26 cellular contexts compared by ENCODE assay signal in the genomic region with DNA sequence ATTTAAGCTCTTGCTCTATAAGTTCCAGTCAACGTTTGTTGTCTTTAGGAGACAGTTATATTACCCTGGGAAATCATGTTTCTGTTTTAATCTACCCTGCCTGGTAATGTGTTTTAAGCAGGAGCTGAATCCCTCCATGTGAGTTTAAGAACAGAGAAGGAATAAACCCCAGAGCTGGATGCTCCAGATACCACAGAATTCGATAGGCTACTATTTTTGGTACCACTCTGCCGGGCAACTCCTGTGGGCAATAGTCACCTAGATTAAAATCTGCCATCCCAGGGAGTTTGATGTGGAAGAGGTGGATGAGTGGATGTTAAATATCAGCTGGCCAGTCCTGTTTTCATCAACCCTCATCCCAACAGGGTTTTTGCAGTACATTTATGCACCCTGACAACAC. TPM values are rescaled to one million over a fixed set of nuclear protein-coding genes. Genes with fewer than 3 reads are reported as not detected.
A peak's percentile ranks its signal among the peaks of the same experiment; 100 is the strongest.
DNase-seq lines count a peak whose midpoint lies in the region; ATAC-seq and TF ChIP-seq lines count a peak whose summit lies in the region.
"Had no signal": no experiment of that assay in that cellular context is flagged by ENCODE, and none has a peak within 500 bp of the region (broad histone marks: within the 10 kb centered on the region; RNA-seq: fewer than 3 reads in every experiment).

No MANE protein-coding gene starts in this region.

- no peak overlapping the region for H3K4me3 Mint-ChIP-seq in chondrocyte (ENCODE audit: unreplicated experiment)
- H3K4me3 Mint-ChIP-seq in CD8-positive, alpha-beta memory T cell, result no peak overlapping the region
- H3K4me3 Mint-ChIP-seq: activated CD8-positive, alpha-beta memory T cell treated with anti-CD3 and anti-CD28 coated beads, Interleukin-2, amount 10 ng/mL, durations not matched to agents 7 days and 5 days; type B pancreatic cell had no signal

- H3K36me3 Mint-ChIP-seq in chondrocyte (ENCODE audit: low read depth), result no peaks in the 10 kb centered on the region
- H3K36me3 Mint-ChIP-seq in activated naive CD4-positive, alpha-beta T cell treated with anti-CD3 and anti-CD28 coated beads, Interleukin-2, amount 50 U/mL, for 72 hours, result peaks cover 5% of the 10 kb centered on the region in 2 donors
- H3K36me3 Mint-ChIP-seq in CD8-positive, alpha-beta memory T cell, result peaks cover 0 to 3% (median 3%) of the 10 kb centered on the region in 3 donors
- H3K36me3 Mint-ChIP-seq: activated CD8-positive, alpha-beta memory T cell treated with anti-CD3 and anti-CD28 coated beads, Interleukin-2, amount 10 ng/mL, durations not matched to agents 7 days and 5 days; type B pancreatic cell had no signal

- no peak for ATAC-seq in HG02840 (IDR thresholded peaks at IDR 0.05; ENCODE audit: low FRiP score, unreplicated experiment)
- ATAC-seq in activated naive CD4-positive, alpha-beta T cell treated with anti-CD3 and anti-CD28 coated beads, Interleukin-2, amount 50 U/mL, for 72 hours, result no peak
- ATAC-seq: activated CD4-positive, CD25-positive, alpha-beta regulatory T cell treated with anti-CD3 and anti-CD28 coated beads, Interleukin-2, amount 50 U/mL, for 24 hours; activated CD8-positive, alpha-beta memory T cell treated with anti-CD3 and anti-CD28 coated beads, Interleukin-2, amount 10 ng/mL, durations not matched to agents 7 days and 5 days; left colon; sciatic nerve had no signal

- peak overlapping the region; percentile 83 for H3K27ac Mint-ChIP-seq in chondrocyte (ENCODE audit: unreplicated experiment)
- no peak overlapping the region for H3K27ac Mint-ChIP-seq in activated naive CD4-positive, alpha-beta T cell treated with anti-CD3 and anti-CD28 coated beads, Interleukin-2, amount 50 U/mL, for 72 hours
- no peak overlapping the region for H3K27ac Mint-ChIP-seq in CD8-positive, alpha-beta memory T cell
- H3K27ac Mint-ChIP-seq: activated CD8-positive, alpha-beta memory T cell treated with anti-CD3 and anti-CD28 coated beads, Interleukin-2, amount 10 ng/mL, durations not matched to agents 7 days and 5 days; type B pancreatic cell had no signal

- CTCF ChIA-PET in CD8-positive, alpha-beta memory T cell (lab: Charles Lee), result no interaction called here

- no peak overlapping the region for H3K4me3 ChIP-seq in suprapubic skin
- H3K4me3 ChIP-seq in CD8-positive, alpha-beta memory T cell (ENCODE audit: low read length), result no peak overlapping the region
- H3K4me3 ChIP-seq: adrenal gland, BLaER1, prostate gland had no signal

- H3K4me1 ChIP-seq in suprapubic skin, result peaks cover 10% of the 10 kb centered on the region
- H3K4me1 ChIP-seq in CD8-positive, alpha-beta memory T cell (ENCODE audit: insufficient read depth, low read length), result no peaks in the 10 kb centered on the region
- H3K4me1 ChIP-seq: adrenal gland, BLaER1, Caco-2, prostate gland had no signal

- no peaks in the 10 kb centered on the region for H3K27me3 ChIP-seq in suprapubic skin
- H3K27me3 ChIP-seq in CD8-positive, alpha-beta memory T cell (ENCODE audit: insufficient read depth, low read length, poor library complexity, severe bottlenecking), result no peaks in the 10 kb centered on the region
- H3K27me3 ChIP-seq: adrenal gland, BLaER1, brain microvascular endothelial cell had no signal

- H3K27ac ChIP-seq in suprapubic skin, result peak overlapping the region; percentile 53
- H3K27ac ChIP-seq in CD8-positive, alpha-beta memory T cell (ENCODE audit: low read depth, low read length), result no peak overlapping the region
- H3K27ac ChIP-seq: adrenal gland, BLaER1, brain microvascular endothelial cell, prostate gland had no signal

- 47% methylated on average over 3 of the region's 3 CpGs for WGBS in suprapubic skin

- DNase-seq in M059J (ENCODE audit: low read depth) (peak; percentile 15), chondrocyte (ENCODE audit: low spot score) (no peak), myocyte (ENCODE audit: low read depth) (peak; percentile 64), suprapubic skin (ENCODE audit: low spot score in 2 of 2) (no peak)
- no peak for DNase-seq in activated naive CD4-positive, alpha-beta T cell treated with anti-CD3 and anti-CD28 coated beads, Interleukin-2, amount 50 U/mL, for 72 hours (ENCODE audit: low spot score in 2 of 2)
- DNase-seq in CD8-positive, alpha-beta memory T cell, result no peak
- DNase-seq: activated CD4-positive, alpha-beta T cell treated with anti-CD3 and anti-CD28 coated beads, Interleukin-2, amount 50 U/mL, for 4 hours; activated CD8-positive, alpha-beta memory T cell treated with anti-CD3 and anti-CD28 coated beads, Interleukin-2, amount 10 ng/mL, durations not matched to agents 7 days and 5 days; activated naive CD4-positive, alpha-beta T cell treated with Interleukin-2 at 50 U/mL for 16 hours; adrenal gland; brain microvascular endothelial cell; Caco-2; DMS79; GOT3; left colon; NCI-H1105; NCI-H1930; NCI-H510A treated with DMSO at 0.1 percent for 48 hours; stimulated activated CD4-positive, alpha-beta T cell treated with anti-CD3 and anti-CD28 coated beads, Interleukin-4, amount 100 ng/mL, for 24 hours; T-helper 2 cell had no signal

- TF ChIP-seq CTCF in chondrocyte (IDR thresholded peaks at IDR 0.05) (no peak), suprapubic skin (IDR thresholded peaks at IDR 0.05) (no peak)

- TF ChIP-seq POLR2A in suprapubic skin (IDR thresholded peaks at IDR 0.05), result no peak

- peaks cover 21% of the 10 kb centered on the region for H3K4me1 Mint-ChIP-seq in chondrocyte (ENCODE audit: low read depth)
- H3K4me1 Mint-ChIP-seq in CD8-positive, alpha-beta memory T cell, result no peaks in the 10 kb centered on the region
- H3K4me1 Mint-ChIP-seq: activated CD8-positive, alpha-beta memory T cell treated with anti-CD3 and anti-CD28 coated beads, Interleukin-2, amount 10 ng/mL, durations not matched to agents 7 days and 5 days had no signal

- POLR2A ChIA-PET in CD8-positive, alpha-beta memory T cell (lab: Charles Lee), result no interaction called here

- peaks cover 10% of the 10 kb centered on the region for H3K9me3 Mint-ChIP-seq in chondrocyte (ENCODE audit: low read depth)
- no peaks in the 10 kb centered on the region for H3K9me3 Mint-ChIP-seq in activated naive CD4-positive, alpha-beta T cell treated with anti-CD3 and anti-CD28 coated beads, Interleukin-2, amount 50 U/mL, for 72 hours
- peaks cover 0 to 3% (median 2%) of the 10 kb centered on the region in 5 donors for H3K9me3 Mint-ChIP-seq in CD8-positive, alpha-beta memory T cell

- no peaks in the 10 kb centered on the region for H3K36me3 ChIP-seq in suprapubic skin
- H3K36me3 ChIP-seq in CD8-positive, alpha-beta memory T cell (ENCODE audit: insufficient read depth, low read length), result no peaks in the 10 kb centered on the region
- H3K36me3 ChIP-seq: adrenal gland, BLaER1, brain microvascular endothelial cell, prostate gland had no signal

- peaks cover 4% of the 10 kb centered on the region for H3K27me3 Mint-ChIP-seq in chondrocyte (ENCODE audit: low read depth)
- H3K27me3 Mint-ChIP-seq in CD8-positive, alpha-beta memory T cell, result peaks cover 9 to 16% of the 10 kb centered on the region in 2 donors
- H3K27me3 Mint-ChIP-seq: activated CD8-positive, alpha-beta memory T cell treated with anti-CD3 and anti-CD28 coated beads, Interleukin-2, amount 10 ng/mL, durations not matched to agents 7 days and 5 days had no signal

- H3K9me3 ChIP-seq in suprapubic skin, result peaks cover 5% of the 10 kb centered on the region
- H3K9me3 ChIP-seq in CD8-positive, alpha-beta memory T cell (ENCODE audit: low read length), result peaks cover 4% of the 10 kb centered on the region
- H3K9me3 ChIP-seq: adrenal gland, Caco-2, prostate gland had no signal

- TF ChIP-seq EP300 in suprapubic skin (IDR thresholded peaks at IDR 0.05), result no peak

RNA-seq across cellular contexts. Expression of a gene that starts 20.4 kb away (rescaled TPM):
- 7.3 and 12.3 TPM in 2 replicates for total RNA-seq in M059J (2014; rRNA removed; shearing (Covaris generic))
- total RNA-seq in chondrocyte (11.5 to 14.2 TPM (median 11.6 TPM) in 3 replicates), myocyte (16.3 TPM in 2 replicates), suprapubic skin (10 to 100 TPM in 3 of 4 donors, 1 to 10 TPM in 1; 7.6 to 14.5 (median 11.6) TPM)
- polyA plus RNA-seq in myocyte (2012), result 14.0 TPM
- total RNA-seq in activated naive CD4-positive, alpha-beta T cell treated with anti-CD3 and anti-CD28 coated beads, Interleukin-2, amount 50 U/mL, for 72 hours, result 10 to 100 TPM in 1 of 2 donors, 1 to 10 TPM in 1; 5.8 to 10.8 TPM
- 1 to 10 TPM; 7.3 to 8.3 TPM for total RNA-seq in CD8-positive, alpha-beta memory T cell
- 3.6 TPM for polyA plus RNA-seq in CD8-positive, alpha-beta memory T cell

Comparison
In these comparisons a context has a peak if more than half of its experiments do, and no peak if none do; other contexts are left out.
1. DNase-seq: peak in M059J (single experiment) and myocyte (single experiment); none in chondrocyte (single experiment), suprapubic skin (0 of 2), activated naive CD4-positive, alpha-beta T cell treated with anti-CD3 and anti-CD28 coated beads, Interleukin-2, amount 50 U/mL, for 72 hours (0 of 2) and CD8-positive, alpha-beta memory T cell (0 of 5).